In genomic region chr3:195683722-195684526, GRCh38 we compare ENCODE assay signal across 8 cellular contexts. TPM values are rescaled to one million over a fixed set of nuclear protein-coding genes. Genes with fewer than 3 reads are reported as not detected.
DNase-seq lines count a peak whose midpoint lies in the region; ATAC-seq and TF ChIP-seq lines count a peak whose summit lies in the region.
"Not testable (repeated sequence)": the region's sequence is repeated elsewhere in the genome, so short reads cannot be mapped to it uniquely, and the experiment has no call there.
"Had no signal": no experiment of that assay in that cellular context is flagged by ENCODE, and none has a peak within 500 bp of the region (broad histone marks: within the 10 kb centered on the region; RNA-seq: fewer than 3 reads in every experiment).

No MANE protein-coding gene starts in this region.

- not testable (repeated sequence) for TF ChIP-seq CTCF in Calu3 (IDR thresholded peaks at IDR 0.05; ENCODE audit: unreplicated experiment)

- not testable (repeated sequence) for DNase-seq in Calu3; activated CD4-positive, alpha-beta T cell treated with anti-CD3 and anti-CD28 coated beads, Interleukin-2, amount 10 ng/mL, durations not matched to agents 24 days and 14 days; activated naive CD8-positive, alpha-beta T cell treated with anti-CD3 and anti-CD28 coated beads, Interleukin-2, amount 10 ng/mL, durations not matched to agents 7 days and 5 days; left ventricle myocardium superior
- DNase-seq in mesenteric fat pad (ENCODE audit: low spot score): peak; percentile 89
- peak; percentile 58 for DNase-seq in sciatic nerve (ENCODE audit: low spot score)

- H3K4me3 Mint-ChIP-seq in Calu3 (ENCODE audit: low read depth, unreplicated experiment); activated CD4-positive, alpha-beta T cell treated with anti-CD3 and anti-CD28 coated beads, Interleukin-2, amount 10 ng/mL, durations not matched to agents 24 days and 14 days; activated naive CD8-positive, alpha-beta T cell treated with anti-CD3 and anti-CD28 coated beads, Interleukin-2, amount 10 ng/mL, durations not matched to agents 7 days and 5 days: not testable (repeated sequence)
- peak overlapping the region in 2 of 4 donors; percentile 35 to 79 for H3K4me3 Mint-ChIP-seq in IgD-negative memory B cell

- H3K4me1 Mint-ChIP-seq in Calu3 (ENCODE audit: low read depth, unreplicated experiment): peaks cover 15% of the 10 kb centered on the region
- H3K4me1 Mint-ChIP-seq in IgD-negative memory B cell: peaks cover 9 to 13% (median 13%) of the 10 kb centered on the region in 3 donors
- H3K4me1 Mint-ChIP-seq in activated CD4-positive, alpha-beta T cell treated with anti-CD3 and anti-CD28 coated beads, Interleukin-2, amount 10 ng/mL, durations not matched to agents 24 days and 14 days: peaks cover 12% of the 10 kb centered on the region
- not testable (repeated sequence) for H3K4me1 Mint-ChIP-seq in activated naive CD8-positive, alpha-beta T cell treated with anti-CD3 and anti-CD28 coated beads, Interleukin-2, amount 10 ng/mL, durations not matched to agents 7 days and 5 days

- ATAC-seq in activated naive CD8-positive, alpha-beta T cell treated with anti-CD3 and anti-CD28 coated beads, Interleukin-2, amount 10 ng/mL, durations not matched to agents 7 days and 5 days (ENCODE audit: low read depth): peak; percentile 10
- ATAC-seq in left ventricle myocardium superior: peak; percentile 8
- ATAC-seq in sciatic nerve: peak; percentile 31

- intact Hi-C loops in Calu3 (cut with micrococcal nuclease; ENCODE audit: unreplicated experiment); activated CD4-positive, alpha-beta T cell treated with anti-CD3 and anti-CD28 coated beads, Interleukin-2, amount 10 ng/mL, durations not matched to agents 24 days and 14 days (cut with micrococcal nuclease); left ventricle myocardium superior (cut with micrococcal nuclease); sciatic nerve (cut with DNase I): not testable (repeated sequence)

- not testable (repeated sequence) for H3K27me3 Mint-ChIP-seq in Calu3 (ENCODE audit: unreplicated experiment); IgD-negative memory B cell; activated CD4-positive, alpha-beta T cell treated with anti-CD3 and anti-CD28 coated beads, Interleukin-2, amount 10 ng/mL, durations not matched to agents 24 days and 14 days; activated naive CD8-positive, alpha-beta T cell treated with anti-CD3 and anti-CD28 coated beads, Interleukin-2, amount 10 ng/mL, durations not matched to agents 7 days and 5 days

- peak overlapping the region; percentile 19 for H3K27ac Mint-ChIP-seq in Calu3 (ENCODE audit: unreplicated experiment)
- H3K27ac Mint-ChIP-seq in IgD-negative memory B cell: peak overlapping the region in 2 of 3 donors; percentile 0 to 82
- peak overlapping the region; percentile 52 for H3K27ac Mint-ChIP-seq in activated CD4-positive, alpha-beta T cell treated with anti-CD3 and anti-CD28 coated beads, Interleukin-2, amount 10 ng/mL, durations not matched to agents 24 days and 14 days
- H3K27ac Mint-ChIP-seq in activated naive CD8-positive, alpha-beta T cell treated with anti-CD3 and anti-CD28 coated beads, Interleukin-2, amount 10 ng/mL, durations not matched to agents 7 days and 5 days: not testable (repeated sequence)

- POLR2A ChIA-PET in activated naive CD8-positive, alpha-beta T cell treated with anti-CD3 and anti-CD28 coated beads, Interleukin-2, amount 10 ng/mL, durations not matched to agents 7 days and 5 days (lab: Charles Lee): not testable (repeated sequence)

- BruUV-seq in Calu3 (replicated peaks; lab: Mats Ljungman, UMichigan): not testable (repeated sequence)

- H3K36me3 Mint-ChIP-seq in Calu3 (ENCODE audit: insufficient read depth, unreplicated experiment): peaks cover 46% of the 10 kb centered on the region
- not testable (repeated sequence) for H3K36me3 Mint-ChIP-seq in IgD-negative memory B cell
- H3K36me3 Mint-ChIP-seq in activated CD4-positive, alpha-beta T cell treated with anti-CD3 and anti-CD28 coated beads, Interleukin-2, amount 10 ng/mL, durations not matched to agents 24 days and 14 days (ENCODE audit: low read depth): peaks cover 48% of the 10 kb centered on the region
- H3K36me3 Mint-ChIP-seq in activated naive CD8-positive, alpha-beta T cell treated with anti-CD3 and anti-CD28 coated beads, Interleukin-2, amount 10 ng/mL, durations not matched to agents 7 days and 5 days: peaks cover 22% of the 10 kb centered on the region

- CTCF ChIA-PET in Calu3 (lab: Charles Lee): not testable (repeated sequence)

- not testable (repeated sequence) for H3K9me3 Mint-ChIP-seq in Calu3 (ENCODE audit: low read depth, unreplicated experiment); IgD-negative memory B cell; activated CD4-positive, alpha-beta T cell treated with anti-CD3 and anti-CD28 coated beads, Interleukin-2, amount 10 ng/mL, durations not matched to agents 24 days and 14 days; activated naive CD8-positive, alpha-beta T cell treated with anti-CD3 and anti-CD28 coated beads, Interleukin-2, amount 10 ng/mL, durations not matched to agents 7 days and 5 days

RNA-seq across cellular contexts. Expression of gene MUC20, which starts 36.9 kb away (rescaled TPM):
- total RNA-seq in Calu3 (2022) (83.1 and 128 TPM in 2 replicates), left ventricle myocardium superior (3.6 TPM), mesenteric fat pad (2.0 TPM), sciatic nerve (28.7 TPM)
- polyA plus RNA-seq in IgD-negative memory B cell: 0.39 TPM
- 2.9 and 3.7 TPM in 2 replicates for total RNA-seq in activated CD4-positive, alpha-beta T cell treated with anti-CD3 and anti-CD28 coated beads, Interleukin-2, amount 10 ng/mL, durations not matched to agents 24 days and 14 days
- total RNA-seq in activated naive CD8-positive, alpha-beta T cell treated with anti-CD3 and anti-CD28 coated beads, Interleukin-2, amount 10 ng/mL, durations not matched to agents 7 days and 5 days: 1 to 10 TPM; 3.0 to 3.1 TPM
- total RNA-seq: SJCRH30 had no signal
